ENCODE assay signal across 8 cellular contexts in genomic region chr15:99702895-99703602, GRCh38. TPM values are rescaled to one million over a fixed set of nuclear protein-coding genes. Genes with fewer than 3 reads are reported as not detected.
DNase-seq lines count a peak whose midpoint lies in the region; ATAC-seq and TF ChIP-seq lines count a peak whose summit lies in the region.

No MANE protein-coding gene starts in this region.

- H3K36me3 Mint-ChIP-seq in activated T-helper 17 cell treated with anti-CD3 and anti-CD28 coated beads, Interleukin-2, amount 50 U/mL, for 72 hours (ENCODE audit: low read depth): no peaks in the 10 kb centered on the region

- peak overlapping the region; percentile 49 for H3K27ac ChIP-seq in iPS-18a (ENCODE audit: low read length)
- peak overlapping the region; percentile 73 to 86 for H3K27ac ChIP-seq in thoracic aorta

- H3K4me3 Mint-ChIP-seq in activated T-helper 17 cell treated with anti-CD3 and anti-CD28 coated beads, Interleukin-2, amount 50 U/mL, for 72 hours: no peak overlapping the region

- no peak for ATAC-seq in activated T-helper 17 cell treated with anti-CD3 and anti-CD28 coated beads, Interleukin-2, amount 50 U/mL, for 72 hours (replicated peaks)
- ATAC-seq in thoracic aorta (ENCODE audit: insufficient number of reproducible peaks, low FRiP score, low read depth): peak; percentile 10

- H3K9me3 ChIP-seq in iPS-18a (ENCODE audit: control insufficient read depth, low read depth, low read length): no peaks in the 10 kb centered on the region
- no peaks in the 10 kb centered on the region for H3K9me3 ChIP-seq in thoracic aorta

- peaks cover 9% of the 10 kb centered on the region for H3K4me1 Mint-ChIP-seq in activated T-helper 17 cell treated with anti-CD3 and anti-CD28 coated beads, Interleukin-2, amount 50 U/mL, for 72 hours

- no peaks in the 10 kb centered on the region for H3K27me3 Mint-ChIP-seq in activated T-helper 17 cell treated with anti-CD3 and anti-CD28 coated beads, Interleukin-2, amount 50 U/mL, for 72 hours

- peak overlapping the region; percentile 49 for H3K9ac ChIP-seq in iPS-18a (ENCODE audit: low read length)

- peak overlapping the region; percentile 36 for H3K27ac Mint-ChIP-seq in activated T-helper 17 cell treated with anti-CD3 and anti-CD28 coated beads, Interleukin-2, amount 50 U/mL, for 72 hours

- no peak overlapping the region for H3K4me3 ChIP-seq in iPS-18a (ENCODE audit: low read length)
- H3K4me3 ChIP-seq in thoracic aorta: peak overlapping the region; percentile 10

- H3K36me3 ChIP-seq in iPS-18a (ENCODE audit: control insufficient read depth, low read depth, low read length) (no peaks in the 10 kb centered on the region), thoracic aorta (no peaks in the 10 kb centered on the region)

- no peaks in the 10 kb centered on the region for H3K9me3 Mint-ChIP-seq in activated T-helper 17 cell treated with anti-CD3 and anti-CD28 coated beads, Interleukin-2, amount 50 U/mL, for 72 hours

- H3K27me3 ChIP-seq in iPS-18a (ENCODE audit: control insufficient read depth, insufficient read depth, low read length) (no peaks in the 10 kb centered on the region), thoracic aorta (replicated peaks; ENCODE audit: insufficient read depth) (no peaks in the 10 kb centered on the region)

- H3K4me1 ChIP-seq in iPS-18a (ENCODE audit: control insufficient read depth, low read depth, low read length) (peaks cover 10% of the 10 kb centered on the region), thoracic aorta (ENCODE audit: control insufficient read depth in 1 of 2, low read depth in 2 of 2) (peaks cover 11 to 21% of the 10 kb centered on the region in 2 donors)

- DNase-seq in SKM-1 treated with dmso at 0.1 percent for 144 hours (lab: John Stamatoyannopoulos, UW; ENCODE audit: unreplicated experiment) (peak; percentile 25), SKM-1 (lab: John Stamatoyannopoulos, UW; ENCODE audit: unreplicated experiment) (no peak), thoracic aorta (ENCODE audit: low spot score) (no peak), DMS 273 (lab: John Stamatoyannopoulos, UW; ENCODE audit: unreplicated experiment) (no peak), NCI-H2171 (lab: John Stamatoyannopoulos, UW) (no peak)
- no peak for DNase-seq in activated CD4-positive, alpha-beta T cell treated with anti-CD3 and anti-CD28 coated beads for 4 hours

- TF ChIP-seq CTCF in thoracic aorta (IDR thresholded peaks at IDR 0.05): no peak

RNA-seq across cellular contexts. Expression of gene LYSMD4, which starts 30.2 kb away (rescaled TPM):
- 1 to 10 TPM; 3.7 to 4.2 TPM for total RNA-seq in activated T-helper 17 cell treated with anti-CD3 and anti-CD28 coated beads, Interleukin-2, amount 50 U/mL, for 72 hours
- total RNA-seq in thoracic aorta: 1 to 10 TPM; 6.8 to 9.7 TPM
